ENCODE assay signal across 18 cellular contexts in genomic region chr2:220143336-220143735, GRCh38.
DNase-seq lines count a peak whose midpoint lies in the region; ATAC-seq, FAIRE-seq and TF ChIP-seq lines count a peak whose summit lies in the region.
"Had no signal": no experiment of that assay in that cellular context is flagged by ENCODE, and none has a peak within 500 bp of the region (broad histone marks: within the 10 kb centered on the region; RNA-seq: fewer than 3 reads in every experiment).

No MANE protein-coding gene starts in this region.

- FAIRE-seq in bronchial epithelial cell (lab: Jason Lieb, UNC) = no peak

- H3K36me3 ChIP-seq in BJ (ENCODE audit: control insufficient read depth, insufficient read depth, low read length) (no peaks in the 10 kb centered on the region), bronchial epithelial cell (ENCODE audit: control insufficient read depth, insufficient read depth, low read length) (no peaks in the 10 kb centered on the region), kidney epithelial cell (ENCODE audit: control insufficient read depth, insufficient read depth, low read length) (no peaks in the 10 kb centered on the region)
- H3K36me3 ChIP-seq: gastroesophageal sphincter, HAP-1 had no signal

- ATAC-seq in HG03280 (IDR thresholded peaks at IDR 0.05; ENCODE audit: unreplicated experiment) = no peak
- no peak for ATAC-seq in GM19455 (IDR thresholded peaks at IDR 0.05; ENCODE audit: unreplicated experiment)
- no peak for ATAC-seq in GM21390 (IDR thresholded peaks at IDR 0.05; ENCODE audit: unreplicated experiment)
- ATAC-seq: CD8-positive, alpha-beta T cell; gastroesophageal sphincter; left ventricle myocardium superior had no signal

- no peaks in the 10 kb centered on the region for H3K27me3 ChIP-seq in BJ (ENCODE audit: control insufficient read depth, insufficient read depth, low read length)
- H3K27me3 ChIP-seq in bronchial epithelial cell (ENCODE audit: control insufficient read depth, insufficient read depth, low read length) = no peaks in the 10 kb centered on the region
- no peaks in the 10 kb centered on the region for H3K27me3 ChIP-seq in kidney epithelial cell (ENCODE audit: control insufficient read depth, insufficient read depth, low read length)
- H3K27me3 ChIP-seq: gastroesophageal sphincter had no signal

- CTCF ChIA-PET in BJ (lab: Yijun Ruan, JAX) = no interaction called here

- no peak overlapping the region for H3K4me3 ChIP-seq in BJ (ENCODE audit: low read depth, low read length)
- no peak overlapping the region for H3K4me3 ChIP-seq in bronchial epithelial cell (ENCODE audit: low read depth, low read length)
- H3K4me3 ChIP-seq in kidney epithelial cell (ENCODE audit: low read depth, low read length) = no peak overlapping the region
- H3K4me3 ChIP-seq: gastroesophageal sphincter, HAP-1 had no signal

- POLR2A ChIA-PET in BJ (lab: Charles Lee) = no interaction called here

- TF ChIP-seq CTCF in BJ (IDR thresholded peaks at IDR 0.05; ENCODE audit: insufficient read depth, low read depth, low read length) = no peak
- no peak for TF ChIP-seq CTCF in bronchial epithelial cell (IDR thresholded peaks at IDR 0.05; ENCODE audit: insufficient read depth, low read length, severe bottlenecking)
- no peak for TF ChIP-seq CTCF in kidney epithelial cell (IDR thresholded peaks at IDR 0.05; ENCODE audit: insufficient read depth, low read length, poor library complexity, severe bottlenecking)

- peak; percentile 35 for DNase-seq in BJ (ENCODE audit: low read depth)
- peak; percentile 64 for DNase-seq in LHCN-M2 (ENCODE audit: low read depth)
- peak; percentile 89 for DNase-seq in bronchial epithelial cell (ENCODE audit: low read depth)
- DNase-seq in kidney epithelial cell (ENCODE audit: low read depth) = peak; percentile 61
- DNase-seq in NCI-H128 (lab: John Stamatoyannopoulos, UW; ENCODE audit: unreplicated experiment) = no peak
- DNase-seq: activated CD4-positive, alpha-beta T cell treated with anti-CD3 and anti-CD28 coated beads, Interleukin-2, amount 10 ng/mL, durations not matched to agents 24 days and 14 days; activated effector memory CD4-positive, alpha-beta T cell treated with Interleukin-2 at 50 U/mL for 16 hours; CD8-positive, alpha-beta T cell; cerebellar nuclear complex; KBM-7; left ventricle myocardium superior; NCI-H2107; occipital lobe had no signal
